8 cellular contexts compared by ENCODE assay signal in genomic region chr17:700504-701094, GRCh38. TPM values are rescaled to one million over a fixed set of nuclear protein-coding genes. Genes with fewer than 3 reads are reported as not detected.
A peak's percentile ranks its signal among the peaks of the same experiment; 100 is the strongest.
DNase-seq lines count a peak whose midpoint lies in the region; ATAC-seq, FAIRE-seq and TF ChIP-seq lines count a peak whose summit lies in the region.

No MANE protein-coding gene starts in this region.

- peak; percentile 64 for ATAC-seq in upper lobe of right lung

- no peaks in the 10 kb centered on the region; the same call in 1 of the 2 replicates for H4K20me1 ChIP-seq in MM.1S (ENCODE audit: insufficient read depth, low read length)
- H4K20me1 ChIP-seq in astrocyte (ENCODE audit: insufficient read depth, low read length) = peaks cover 25% of the 10 kb centered on the region

- peak; percentile 56 for DNase-seq in SIG-M5 treated with dmso at 0.1 percent for 504 hours (lab: John Stamatoyannopoulos, UW; ENCODE audit: unreplicated experiment)
- DNase-seq in SIG-M5 (lab: John Stamatoyannopoulos, UW) = no peak
- DNase-seq in MM.1S = peak; percentile 42
- DNase-seq in astrocyte (ENCODE audit: low read depth) = no peak
- DNase-seq in kidney = no peak
- DNase-seq in upper lobe of right lung = no peak
- DNase-seq in activated CD4-positive, CD25-positive, alpha-beta regulatory T cell treated with anti-CD3 and anti-CD28 coated beads, Interleukin-2, amount 50 U/mL, for 72 hours = no peak
- DNase-seq in NCI-H2081 treated with DMSO at 0.1 percent for 48 hours (lab: John Stamatoyannopoulos, UW) = no peak

- H3K36me3 ChIP-seq in MM.1S (replicated peaks; ENCODE audit: insufficient read depth, low read length) = no peaks in the 10 kb centered on the region
- peaks cover 6% of the 10 kb centered on the region for H3K36me3 ChIP-seq in astrocyte (ENCODE audit: insufficient read depth, low read length)
- peaks cover 7 to 13% of the 10 kb centered on the region in 2 donors for H3K36me3 ChIP-seq in kidney (ENCODE audit: control insufficient read depth in 1 of 2, insufficient read depth in 2 of 2, low read length in 2 of 2)
- H3K36me3 ChIP-seq in upper lobe of right lung = peaks cover 34% of the 10 kb centered on the region

- peaks cover 2% of the 10 kb centered on the region for H3K4me1 Mint-ChIP-seq in astrocyte (ENCODE audit: low read depth, unreplicated experiment)

- H3K4me1 ChIP-seq in MM.1S (ENCODE audit: low read length) (no peaks in the 10 kb centered on the region), astrocyte (ENCODE audit: insufficient read depth, low read length) (no peaks in the 10 kb centered on the region), kidney (ENCODE audit: control insufficient read depth in 1 of 2, insufficient read depth in 1 of 2, low read depth in 1 of 2, low read length in 2 of 2) (no peaks in the 10 kb centered on the region), upper lobe of right lung (peaks cover 21% of the 10 kb centered on the region)

- H3K9me3 Mint-ChIP-seq in astrocyte (ENCODE audit: unreplicated experiment) = no peaks in the 10 kb centered on the region

- H3K4me3 ChIP-seq in MM.1S (ENCODE audit: low read length) = no peak overlapping the region
- H3K4me3 ChIP-seq in astrocyte (ENCODE audit: insufficient read depth, low read depth, low read length) = no peak overlapping the region
- no peak overlapping the region for H3K4me3 ChIP-seq in kidney (ENCODE audit: low read length in 2 of 2)
- H3K4me3 ChIP-seq in upper lobe of right lung = no peak overlapping the region

- H3K4me3 Mint-ChIP-seq in astrocyte (ENCODE audit: unreplicated experiment) = no peak overlapping the region

- H3K27me3 Mint-ChIP-seq in astrocyte (ENCODE audit: low read depth, unreplicated experiment) = no peaks in the 10 kb centered on the region

- TF ChIP-seq CTCF in MM.1S (IDR thresholded peaks at IDR 0.05; ENCODE audit: low read length) = peak; percentile 55
- TF ChIP-seq CTCF in astrocyte (IDR thresholded peaks at IDR 0.05; ENCODE audit: insufficient read depth, low read depth, low read length) = peak; percentile 50
- peak; percentile 42 for TF ChIP-seq CTCF in kidney (IDR thresholded peaks at IDR 0.05; ENCODE audit: borderline replicate concordance, extremely low read depth, insufficient read depth)
- peak; percentile 71 for TF ChIP-seq CTCF in upper lobe of right lung (IDR thresholded peaks at IDR 0.05)

- peaks cover 22% of the 10 kb centered on the region for H3K79me2 ChIP-seq in MM.1S (ENCODE audit: low read length)
- H3K79me2 ChIP-seq in astrocyte (ENCODE audit: insufficient read depth, low read length) = peaks cover 42% of the 10 kb centered on the region

- H3K4me2 ChIP-seq in MM.1S (ENCODE audit: low read depth, low read length) = no peak overlapping the region
- H3K4me2 ChIP-seq in astrocyte (ENCODE audit: low read length) = no peak overlapping the region

- intact Hi-C loops in kidney (cut with DNase I) = no loop called here
- intact Hi-C loops in upper lobe of right lung (cut with DNase I) = no loop called here

- H3K27ac ChIP-seq in MM.1S (ENCODE audit: low read length) (no peak overlapping the region), astrocyte (ENCODE audit: low read depth, low read length) (no peak overlapping the region), kidney (ENCODE audit: low read depth in 2 of 2, low read length in 2 of 2) (no peak overlapping the region), upper lobe of right lung (no peak overlapping the region)

- H3K9me3 ChIP-seq in MM.1S (replicated peaks; ENCODE audit: insufficient read depth, low read length) = no peaks in the 10 kb centered on the region
- no peaks in the 10 kb centered on the region for H3K9me3 ChIP-seq in astrocyte (ENCODE audit: insufficient read depth, low read depth, low read length)
- H3K9me3 ChIP-seq in kidney (ENCODE audit: control insufficient read depth in 1 of 2, low read length in 2 of 2) = no peaks in the 10 kb centered on the region
- H3K9me3 ChIP-seq in upper lobe of right lung = no peaks in the 10 kb centered on the region

- H3K9ac ChIP-seq in MM.1S (ENCODE audit: low read length) (no peak overlapping the region), astrocyte (ENCODE audit: low read length) (no peak overlapping the region), kidney (ENCODE audit: low read length in 2 of 2) (no peak overlapping the region)

- peak overlapping the region; percentile 87 for H3K27ac Mint-ChIP-seq in astrocyte (ENCODE audit: unreplicated experiment)

- FAIRE-seq in astrocyte (lab: Jason Lieb, UNC) (peak; percentile 66), kidney (lab: Jason Lieb, UNC) (peak; percentile 95)

- H3K27me3 ChIP-seq in MM.1S (replicated peaks; ENCODE audit: insufficient read depth, low read length) = no peaks in the 10 kb centered on the region
- H3K27me3 ChIP-seq in astrocyte (ENCODE audit: insufficient read depth, low read length) = no peaks in the 10 kb centered on the region
- no peaks in the 10 kb centered on the region for H3K27me3 ChIP-seq in upper lobe of right lung

- H2AFZ ChIP-seq in MM.1S (ENCODE audit: low read length) (no peak overlapping the region), astrocyte (ENCODE audit: low read depth, low read length) (no peak overlapping the region)

- H3F3A ChIP-seq in MM.1S (ENCODE audit: insufficient read depth, low read length) = no peaks in the 10 kb centered on the region

- peaks cover 9% of the 10 kb centered on the region for H3K36me3 Mint-ChIP-seq in astrocyte (ENCODE audit: low read depth, unreplicated experiment)

- no peaks in the 10 kb centered on the region for H3K9me2 ChIP-seq in MM.1S (replicated peaks; ENCODE audit: insufficient read depth, low read length)

RNA-seq across cellular contexts. Expression of gene VPS53, which starts 14.0 kb away (rescaled TPM):
- total RNA-seq in astrocyte = 79.6 and 83.5 TPM in 2 replicates
- total RNA-seq in kidney = 80.9 TPM
- 7.0 TPM for polyA plus RNA-seq in kidney (ENCODE audit: insufficient read depth, low read depth, low replicate concordance)
- total RNA-seq in upper lobe of right lung = 79.5 TPM

RNA-seq across cellular contexts. Expression of gene TLCD3A, which starts 31.8 kb away (rescaled TPM):
- total RNA-seq in astrocyte (25.8 and 26.6 TPM in 2 replicates), kidney (12.4 TPM), upper lobe of right lung (11.9 TPM)
- 4.6 TPM for polyA plus RNA-seq in kidney (ENCODE audit: insufficient read depth, low read depth, low replicate concordance)

RNA-seq across cellular contexts. Expression of gene GEMIN4, which starts 51.5 kb away (rescaled TPM):
- total RNA-seq in astrocyte (17.3 and 18.4 TPM in 2 replicates), kidney (14.8 TPM), upper lobe of right lung (23.0 TPM)
- polyA plus RNA-seq in kidney (ENCODE audit: insufficient read depth, low read depth, low replicate concordance) = 4.6 TPM

Comparison
In these comparisons a context has a peak if more than half of its experiments do, and no peak if none do; other contexts are left out.
1. DNase-seq: peak in SIG-M5 treated with dmso at 0.1 percent for 504 hours (single experiment) and MM.1S (single experiment); none in SIG-M5 (single experiment), astrocyte (single experiment), kidney (single experiment), upper lobe of right lung (single experiment), activated CD4-positive, CD25-positive, alpha-beta regulatory T cell treated with anti-CD3 and anti-CD28 coated beads, Interleukin-2, amount 50 U/mL, for 72 hours (single experiment) and NCI-H2081 treated with DMSO at 0.1 percent for 48 hours (single experiment).
2. Peak in every context shown above with its lines, with median percentiles within 50 percentile points of each other: CTCF ChIP-seq.